ENCODE assay signal across 15 cellular contexts in the genomic region with DNA sequence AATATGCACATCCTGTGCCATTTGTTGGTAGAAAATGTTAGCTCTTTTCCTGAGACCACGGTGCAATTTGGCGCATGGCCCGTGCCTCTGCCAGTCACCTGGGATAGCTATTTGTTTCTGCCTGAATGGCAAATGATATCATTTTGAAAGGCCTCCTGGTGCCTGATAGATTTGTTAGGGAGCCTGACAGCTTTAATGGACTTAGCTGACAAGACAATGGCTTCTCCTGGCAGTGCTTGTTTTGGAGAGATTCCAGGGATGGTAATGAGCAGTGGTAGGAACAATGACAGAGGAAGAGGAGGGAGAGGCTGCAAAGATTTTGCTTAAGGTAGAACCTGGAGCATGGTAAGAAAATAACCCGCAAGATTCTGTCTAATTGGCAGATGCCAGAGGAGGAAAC.
DNase-seq lines count a peak whose midpoint lies in the region; ATAC-seq and TF ChIP-seq lines count a peak whose summit lies in the region.
"Had no signal": no experiment of that assay in that cellular context is flagged by ENCODE, and none has a peak within 500 bp of the region (broad histone marks: within the 10 kb centered on the region; RNA-seq: fewer than 3 reads in every experiment).

No MANE protein-coding gene starts in this region.

- no peak overlapping the region for H4K8ac ChIP-seq in H9 (replicated peaks; ENCODE audit: insufficient read length, low read depth, low read length)

- no peaks in the 10 kb centered on the region; the same call in none of the 2 replicates for H3K27me3 Mint-ChIP-seq in H9 (ENCODE audit: low read depth)

- H2AK5ac ChIP-seq in H9 (ENCODE audit: insufficient read length, low read length) = no peak overlapping the region

- no peak overlapping the region for H3K23ac ChIP-seq in H9 (ENCODE audit: insufficient read length, low read depth, low read length)

- no peaks in the 10 kb centered on the region for H3K23me2 ChIP-seq in H9 (ENCODE audit: insufficient read length, low read depth, low read length, poor library complexity, severe bottlenecking)

- H3K9ac ChIP-seq in H9 (ENCODE audit: extremely low read depth, insufficient read length, low read length) = no peak overlapping the region

- no peak overlapping the region for H3K4me3 ChIP-seq in aorta (ENCODE audit: low read length in 2 of 2)
- H3K4me3 ChIP-seq: hepatocyte, left ventricle myocardium inferior, psoas muscle had no signal

- DNase-seq in H9 (no peak), NCI-H1436 treated with DMSO at 0.1 percent for 48 hours (lab: John Stamatoyannopoulos, UW) (peak; percentile 80), NCI-H446 treated with DMSO at 0.1 percent for 48 hours (lab: John Stamatoyannopoulos, UW) (peak; percentile 65), iPS-NIHi11 (ENCODE audit: low spot score) (peak; percentile 25), HT-29 (ENCODE audit: low spot score) (no peak), aorta (no peak)
- DNase-seq: activated CD4-positive, alpha-beta T cell treated with anti-CD3 and anti-CD28 coated beads for 4 hours; left ventricle myocardium inferior; psoas muscle; Right ventricle myocardium superior had no signal

- H3K18ac ChIP-seq in H9 (ENCODE audit: insufficient read length, low read depth, low read length) = no peak overlapping the region

- H3K4me1 ChIP-seq in H9 (ENCODE audit: insufficient read depth, low read length) = peaks cover 24% of the 10 kb centered on the region; the same call in 1 of the 2 replicates
- no peaks in the 10 kb centered on the region for H3K4me1 ChIP-seq in aorta (ENCODE audit: control insufficient read depth in 1 of 2, insufficient read depth in 2 of 2, low read length in 2 of 2)
- H3K4me1 ChIP-seq: psoas muscle had no signal

- H3K36me3 ChIP-seq in aorta (ENCODE audit: control insufficient read depth in 1 of 2, insufficient read depth in 2 of 2, low read length in 1 of 2) = peaks cover 0 to 1% of the 10 kb centered on the region in 2 donors
- H3K36me3 ChIP-seq: left ventricle myocardium inferior had no signal

- H2BK20ac ChIP-seq in H9 (ENCODE audit: low read depth, low read length, poor library complexity, severe bottlenecking) = no peak overlapping the region

- H2BK12ac ChIP-seq in H9 (ENCODE audit: insufficient read length, low read depth, low read length) = no peak overlapping the region

- no peaks in the 10 kb centered on the region; a peak in 3 of 7 replicates for H3K36me3 Mint-ChIP-seq in H9 (ENCODE audit: insufficient read depth in 1 of 3, low read depth in 3 of 3)
- H3K36me3 Mint-ChIP-seq: activated naive CD4-positive, alpha-beta T cell treated with anti-CD3 and anti-CD28 coated beads, Interleukin-2, amount 50 U/mL, for 72 hours had no signal

- no CpG with 5 or more reads among the region's 4 CpGs for WGBS in H9 (ENCODE audit: extremely low coverage, insufficient read length, low lambda C conversion rate)
- 62 to 66% methylated on average over 4 of the region's 4 CpGs for WGBS in aorta, 2 donors

- H4K5ac ChIP-seq in H9 (ENCODE audit: insufficient read length, low read depth, low read length) = no peak overlapping the region

- H3K9me3 ChIP-seq in H9 (ENCODE audit: control insufficient read depth, low read depth, low read length) = no peaks in the 10 kb centered on the region
- H3K9me3 ChIP-seq in aorta (ENCODE audit: control insufficient read depth, low read length) = no peaks in the 10 kb centered on the region
- H3K9me3 ChIP-seq: left ventricle myocardium inferior, psoas muscle had no signal

- H2BK15ac ChIP-seq in H9 (ENCODE audit: low read depth, low read length) = no peak overlapping the region

- no peak overlapping the region for H4K91ac ChIP-seq in H9 (ENCODE audit: insufficient read length, low read depth, low read length)

- H3K27ac ChIP-seq in H9 (ENCODE audit: insufficient read length, low read depth, low read length) = no peak overlapping the region
- H3K27ac ChIP-seq in aorta (ENCODE audit: low read depth in 1 of 2, low read length in 2 of 2) = no peak overlapping the region
- H3K27ac ChIP-seq: hepatocyte, left ventricle myocardium inferior, psoas muscle had no signal

- H2BK5ac ChIP-seq in H9 (ENCODE audit: insufficient read length, low read length) = no peak overlapping the region

- no peak for TF ChIP-seq CTCF in H9 (conservative IDR thresholded peaks at IDR 0.05)

- ATAC-seq in GM18861 (IDR thresholded peaks at IDR 0.05; ENCODE audit: unreplicated experiment) (no peak), GM18873 (IDR thresholded peaks at IDR 0.05; ENCODE audit: low FRiP score, unreplicated experiment) (no peak), aorta (ENCODE audit: low FRiP score) (no peak)
- ATAC-seq: activated naive CD4-positive, alpha-beta T cell treated with anti-CD3 and anti-CD28 coated beads, Interleukin-2, amount 50 U/mL, for 72 hours; psoas muscle had no signal

- H2AFZ ChIP-seq in H9 (ENCODE audit: low read length) = no peak overlapping the region
- H2AFZ ChIP-seq: hepatocyte had no signal

- H3K27me3 ChIP-seq in H9 (ENCODE audit: insufficient read depth, low read length) (no peaks in the 10 kb centered on the region), aorta (ENCODE audit: control insufficient read depth in 1 of 2, insufficient read depth in 2 of 2, low read length in 1 of 2) (no peaks in the 10 kb centered on the region)

- intact Hi-C loops in aorta (cut with DNase I) = no loop called here

- no peak overlapping the region for H2BK120ac ChIP-seq in H9 (ENCODE audit: low read depth, low read length, poor library complexity, severe bottlenecking)

- no peak overlapping the region for H3T11ph ChIP-seq in H9 (ENCODE audit: low read length)

- no peak overlapping the region for H3K4me2 ChIP-seq in H9 (ENCODE audit: insufficient read depth, insufficient read length, low read length)
- H3K4me2 ChIP-seq: hepatocyte had no signal

- no peaks in the 10 kb centered on the region for H3K9me3 Mint-ChIP-seq in H9
- H3K9me3 Mint-ChIP-seq: activated naive CD4-positive, alpha-beta T cell treated with anti-CD3 and anti-CD28 coated beads, Interleukin-2, amount 50 U/mL, for 72 hours had no signal

- H3K56ac ChIP-seq in H9 (ENCODE audit: insufficient read length, low read depth, low read length) = no peak overlapping the region

- peak overlapping the region in 1 of 2 experiments; percentile 14; a peak in 2 of 5 replicates for H3K4me3 Mint-ChIP-seq in H9
- H3K4me3 Mint-ChIP-seq: B cell had no signal

- no peak overlapping the region for H3K4ac ChIP-seq in H9 (ENCODE audit: low read depth, low read length)

- H4K20me1 ChIP-seq in H9 (ENCODE audit: control insufficient read depth, insufficient read depth, insufficient read length) = no peaks in the 10 kb centered on the region

- no peak overlapping the region for H3K14ac ChIP-seq in H9 (ENCODE audit: insufficient read depth, low read length)

- peak overlapping the region; percentile 22 to 96 (median 38); a peak in 6 of 7 replicates for H3K27ac Mint-ChIP-seq in H9
- H3K27ac Mint-ChIP-seq: activated naive CD4-positive, alpha-beta T cell treated with anti-CD3 and anti-CD28 coated beads, Interleukin-2, amount 50 U/mL, for 72 hours; B cell had no signal

- H3K79me1 ChIP-seq in H9 (ENCODE audit: insufficient read depth, low read depth, low read length, poor library complexity, severe bottlenecking) = no peaks in the 10 kb centered on the region

- H3K79me2 ChIP-seq in H9 (ENCODE audit: insufficient read depth, low read length) = no peaks in the 10 kb centered on the region
- H3K79me2 ChIP-seq: hepatocyte had no signal

- H3K4me1 Mint-ChIP-seq in H9 = peaks cover 70 to 75% of the 10 kb centered on the region in 2 experiments
- H3K4me1 Mint-ChIP-seq: B cell had no signal

Comparison
In these comparisons a context has a peak if more than half of its experiments do, and no peak if none do; other contexts are left out.
1. DNase-seq: peak in NCI-H1436 treated with DMSO at 0.1 percent for 48 hours (single experiment), NCI-H446 treated with DMSO at 0.1 percent for 48 hours (single experiment) and iPS-NIHi11 (single experiment); none in H9 (single experiment), HT-29 (single experiment) and aorta (0 of 2).